ENCODE assay signal across 8 cellular contexts in the genomic region with DNA sequence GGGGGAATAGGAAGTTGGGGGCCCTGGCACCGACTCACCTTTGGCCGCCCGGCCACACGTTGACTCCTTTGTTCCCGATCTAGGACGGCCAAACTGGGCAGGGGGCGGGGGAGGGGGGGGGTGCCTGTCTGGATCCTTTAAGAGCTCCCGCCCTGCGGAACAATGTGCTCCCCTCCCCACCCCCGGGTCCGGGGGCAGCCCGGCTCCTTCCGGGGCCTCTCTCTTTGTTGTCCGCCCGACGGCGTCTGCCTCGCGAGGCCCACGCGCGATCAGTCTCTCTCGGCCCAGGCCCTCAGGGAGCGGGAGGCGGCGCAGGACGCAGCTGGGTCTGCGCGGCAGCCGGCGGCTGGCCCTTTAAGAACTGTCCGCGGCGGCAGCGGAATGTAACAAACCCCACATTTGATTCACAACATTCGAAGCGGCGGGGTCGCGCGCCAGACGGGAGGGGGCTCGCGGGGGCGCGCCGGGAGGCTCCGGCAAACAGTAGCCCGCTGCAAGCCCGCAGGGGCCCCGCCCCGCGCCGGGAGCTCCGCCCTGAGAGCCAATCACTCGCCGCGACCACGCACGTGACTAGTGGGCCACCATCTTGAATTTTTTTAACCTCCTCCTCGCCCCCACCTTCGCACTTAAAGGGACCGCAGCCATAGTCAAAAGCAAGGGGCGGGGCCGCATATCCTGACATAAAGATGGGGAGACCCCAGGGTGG.
A peak's percentile ranks its signal among the peaks of the same experiment; 100 is the strongest.
DNase-seq lines count a peak whose midpoint lies in the region; ATAC-seq lines count a peak whose summit lies in the region.

A gene (minus strand): TSS at position 501 of the 706 bp plus-strand sequence. CDS start 4,930 bp downstream, outside the sequence.

- H3K27ac ChIP-seq in BLaER1 (peak within 1 kb of the TSS; percentile 100), cingulate gyrus (ENCODE audit: low read depth, low read length) (peak within 1 kb of the TSS; percentile 99), layer of hippocampus (ENCODE audit: low read depth, low read length) (peak within 1 kb of the TSS; percentile 99)

- ATAC-seq in GM19324 (IDR thresholded peaks at IDR 0.05; ENCODE audit: low FRiP score, unreplicated experiment) (peak; percentile 67), HG03469 (IDR thresholded peaks at IDR 0.05; ENCODE audit: unreplicated experiment) (peak; percentile 43)

- peaks cover 79% of the 10 kb centered on the region for H3K4me1 ChIP-seq in BLaER1

- H3K9me3 ChIP-seq in BLaER1 = no peaks in the 10 kb centered on the region

- peak; percentile 83 to 95 for DNase-seq in NCI-H526 (lab: John Stamatoyannopoulos, UW)
- DNase-seq in activated CD4-positive, alpha-beta T cell treated with anti-CD3 and anti-CD28 coated beads for 48 hours = peak; percentile 99
- peak; percentile 90 to 98 (median 94) for DNase-seq in stimulated activated CD4-positive, alpha-beta T cell treated with anti-CD3 and anti-CD28 coated beads, Interleukin-1b, Interleukin-23, amount 100 ng/mL, for 24 hours (ENCODE audit: low read depth in 4 of 4, low spot score in 1 of 4)

- peak within 1 kb of the TSS; percentile 88 for H3K4me3 ChIP-seq in BLaER1

- H3K4me2 ChIP-seq in BLaER1 = peak within 1 kb of the TSS; percentile 99

- no peaks in the 10 kb centered on the region for H3K27me3 ChIP-seq in BLaER1
- no peaks in the 10 kb centered on the region for H3K27me3 ChIP-seq in layer of hippocampus (ENCODE audit: control insufficient read depth, insufficient read depth, low read length)

- H3K9ac ChIP-seq in BLaER1 = peak within 1 kb of the TSS; percentile 100

- H3K36me3 ChIP-seq in BLaER1 = peaks cover 2% of the 10 kb centered on the region; the same call in 1 of the 2 replicates

- peaks cover 30% of the 10 kb centered on the region for H4K20me1 ChIP-seq in BLaER1

Comparison
In these comparisons a context has a peak if more than half of its experiments do, and no peak if none do; other contexts are left out.
1. Peak in every context shown above with its lines: DNase-seq, ATAC-seq, H3K4me3 ChIP-seq and H3K27ac ChIP-seq.